In the genomic region with DNA sequence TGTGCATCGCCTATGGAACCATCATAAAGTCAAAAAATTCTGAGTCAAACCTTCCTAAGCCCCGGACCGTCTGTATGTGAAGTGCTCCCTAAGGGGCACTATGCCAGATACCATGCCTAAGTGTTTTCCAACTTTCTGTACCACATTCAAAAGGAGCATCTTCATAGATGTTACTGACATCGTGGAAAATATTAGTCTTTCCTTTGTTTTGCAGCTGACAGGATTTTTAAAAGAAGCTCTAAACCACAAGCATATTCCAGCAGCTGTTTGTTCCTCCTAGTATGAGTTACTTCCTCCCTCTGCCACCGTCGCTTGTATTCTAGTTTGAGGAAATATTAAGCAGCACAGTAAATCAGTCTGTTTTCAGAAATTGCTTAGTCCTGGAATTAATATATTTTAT, we compare ENCODE assay signal across 2 cellular contexts. TPM values are rescaled to one million over a fixed set of nuclear protein-coding genes. Genes with fewer than 3 reads are reported as not detected.
"Had no signal": no experiment of that assay in that cellular context is flagged by ENCODE, and none has a peak within 500 bp of the region (broad histone marks: within the 10 kb centered on the region; RNA-seq: fewer than 3 reads in every experiment).

No MANE protein-coding gene starts in this region.

RNA-seq across cellular contexts. Expression of a gene that starts 45.1 kb away (rescaled TPM):
- total RNA-seq: activated CD4-positive, alpha-beta T cell treated with anti-CD3 and anti-CD28 coated beads, Interleukin-2, amount 10 ng/mL, durations not matched to agents 7 days and 5 days; activated CD8-positive, alpha-beta memory T cell treated with anti-CD3 and anti-CD28 coated beads for 36 hours had no signal
